ENCODE assay signal across 30 cellular contexts in genomic region chr19:33754361-33754760, GRCh38.
"Had no signal": no experiment of that assay in that cellular context is flagged by ENCODE, and none has a peak within 500 bp of the region (broad histone marks: within the 10 kb centered on the region; RNA-seq: fewer than 3 reads in every experiment).

No MANE protein-coding gene starts in this region.

- ATAC-seq: activated CD4-positive, alpha-beta T cell treated with anti-CD3 and anti-CD28 coated beads for 36 hours; activated CD8-positive, alpha-beta memory T cell treated with anti-CD3 and anti-CD28 coated beads, Interleukin-2, amount 10 ng/mL, durations not matched to agents 7 days and 5 days; activated CD8-positive, alpha-beta T cell treated with anti-CD3 and anti-CD28 coated beads, Interleukin-2, amount 10 ng/mL, durations not matched to agents 7 days and 5 days; activated naive CD8-positive, alpha-beta T cell treated with anti-CD3 and anti-CD28 coated beads, Interleukin-2, amount 50 U/mL, for 24 hours; body of pancreas; effector memory CD8-positive, alpha-beta T cell; foreskin keratinocyte; gastrocnemius medialis; heart left ventricle had no signal

- H3K4me1 ChIP-seq: adrenal gland, body of pancreas, foreskin keratinocyte had no signal

- H3K36me3 ChIP-seq: adrenal gland, esophagus muscularis mucosa, gastrocnemius medialis, heart left ventricle had no signal

- DNase-seq: activated CD4-positive, alpha-beta memory T cell treated with anti-CD3 and anti-CD28 coated beads for 36 hours; activated CD4-positive, alpha-beta T cell treated with anti-CD3 and anti-CD28 coated beads for 36 hours; activated CD4-positive, alpha-beta T cell treated with anti-CD3 and anti-CD28 coated beads, Interleukin-2, amount 10 ng/mL, durations not matched to agents 24 days and 14 days; activated CD4-positive, CD25-positive, alpha-beta regulatory T cell; activated CD4-positive, CD25-positive, alpha-beta regulatory T cell treated with anti-CD3 and anti-CD28 coated beads, Interleukin-2, amount 50 U/mL, for 72 hours; activated CD8-positive, alpha-beta memory T cell treated with anti-CD3 and anti-CD28 coated beads, Interleukin-2, amount 10 ng/mL, durations not matched to agents 7 days and 5 days; activated CD8-positive, alpha-beta memory T cell treated with anti-CD3 and anti-CD28 coated beads, Interleukin-2, amount 50 U/mL, for 4 hours; activated CD8-positive, alpha-beta T cell treated with anti-CD3 and anti-CD28 coated beads, Interleukin-2, amount 10 ng/mL, durations not matched to agents 7 days and 5 days; activated effector memory CD4-positive, alpha-beta T cell treated with anti-CD3 and anti-CD28 coated beads, Interleukin-2, amount 50 U/mL, for 16 hours; activated naive CD4-positive, alpha-beta T cell treated with anti-CD3 and anti-CD28 coated beads for 36 hours; activated naive CD8-positive, alpha-beta T cell treated with anti-CD3 and anti-CD28 coated beads for 36 hours; activated naive CD8-positive, alpha-beta T cell treated with anti-CD3 and anti-CD28 coated beads, Interleukin-2, amount 50 U/mL, for 24 hours; activated T-cell treated with anti-CD3 and anti-CD28 coated beads, Interleukin-2, amount 50 U/mL, for 1 hour; activated T-cell treated with anti-CD3 and anti-CD28 coated beads, Interleukin-2, amount 50 U/mL, for 48 hours; adrenal gland; amygdala; body of pancreas; caudate nucleus; cortex of kidney; dermis blood vessel endothelial cell; effector CD4-positive, alpha-beta T cell; effector memory CD8-positive, alpha-beta T cell; erythroblast; foreskin keratinocyte; gastrocnemius medialis; glutamatergic neuron; heart left ventricle; T-helper 2 cell had no signal

- FAIRE-seq: colon had no signal

- H3K27ac ChIP-seq: adrenal gland, body of pancreas, esophagus muscularis mucosa, foreskin keratinocyte, gastrocnemius medialis, heart left ventricle had no signal

- H3K4me3 ChIP-seq: adrenal gland, body of pancreas, esophagus muscularis mucosa, gastrocnemius medialis, heart left ventricle had no signal

- H3K9me3 ChIP-seq: adrenal gland, body of pancreas, esophagus muscularis mucosa, gastrocnemius medialis, heart left ventricle had no signal

- H3K27me3 ChIP-seq: adrenal gland, body of pancreas, foreskin keratinocyte had no signal
